Comparison of ENCODE assay signal across 8 cellular contexts in genomic region chr19:45076851-45077730, GRCh38. TPM values are rescaled to one million over a fixed set of nuclear protein-coding genes. Genes with fewer than 3 reads are reported as not detected.
DNase-seq lines count a peak whose midpoint lies in the region; ATAC-seq, FAIRE-seq and TF ChIP-seq lines count a peak whose summit lies in the region.

No MANE protein-coding gene starts in this region.

- H3K4me1 ChIP-seq in A549 (peaks cover 31% of the 10 kb centered on the region), thyroid gland (peaks cover 12 to 37% of the 10 kb centered on the region in 2 donors)

- no peaks in the 10 kb centered on the region for H3K27me3 ChIP-seq in thyroid gland

- no peak for TF ChIP-seq CTCF in A549 (IDR thresholded peaks at IDR 0.05)
- TF ChIP-seq CTCF in HFFc6 (IDR thresholded peaks at IDR 0.05) = no peak
- no peak for TF ChIP-seq CTCF in astrocyte of the spinal cord (IDR thresholded peaks at IDR 0.05; ENCODE audit: low read depth, low read length)
- no peak for TF ChIP-seq CTCF in mesothelial cell of epicardium (IDR thresholded peaks at IDR 0.05; ENCODE audit: unreplicated experiment)
- TF ChIP-seq CTCF in thyroid gland (IDR thresholded peaks at IDR 0.05) = no peak

- H3K4me3 Mint-ChIP-seq in HFFc6 (peak overlapping the region; percentile 50), mesothelial cell of epicardium (peak overlapping the region; percentile 43)

- peaks cover 27% of the 10 kb centered on the region for H3K4me1 Mint-ChIP-seq in HFFc6 (ENCODE audit: low read depth)
- peaks cover 20% of the 10 kb centered on the region for H3K4me1 Mint-ChIP-seq in mesothelial cell of epicardium

- H3K9me3 ChIP-seq in A549 = no peaks in the 10 kb centered on the region
- H3K9me3 ChIP-seq in thyroid gland = no peaks in the 10 kb centered on the region

- H3K4me3 ChIP-seq in A549 (peak overlapping the region; percentile 66), astrocyte of the spinal cord (ENCODE audit: low read depth, low read length) (peak overlapping the region; percentile 46), thyroid gland (replicated peaks in 1 of 3) (no peak overlapping the region)

- H3K36me3 Mint-ChIP-seq in HFFc6 (ENCODE audit: low read depth) (peaks cover 16% of the 10 kb centered on the region), mesothelial cell of epicardium (peaks cover 5% of the 10 kb centered on the region)

- FAIRE-seq in A549 (lab: Jason Lieb, UNC) = no peak

- H3K27me3 Mint-ChIP-seq in HFFc6 (ENCODE audit: insufficient read depth) = peaks cover 4% of the 10 kb centered on the region
- H3K27me3 Mint-ChIP-seq in mesothelial cell of epicardium (ENCODE audit: low read depth) = peaks cover 22% of the 10 kb centered on the region

- no peak for TF ChIP-seq POLR2A in A549 (IDR thresholded peaks at IDR 0.05; ENCODE audit: low read length)
- no peak for TF ChIP-seq POLR2A in thyroid gland (IDR thresholded peaks at IDR 0.05)

- H3K27ac ChIP-seq in A549 (peak overlapping the region; percentile 77 to 90), thyroid gland (no peak overlapping the region)

- H3K9me3 Mint-ChIP-seq in HFFc6 = no peaks in the 10 kb centered on the region
- no peaks in the 10 kb centered on the region for H3K9me3 Mint-ChIP-seq in mesothelial cell of epicardium

- intact Hi-C loops in thyroid gland (cut with DNase I) = no loop called here

- ATAC-seq in A549 (no peak), HG02840 (IDR thresholded peaks at IDR 0.05; ENCODE audit: low FRiP score, unreplicated experiment) (no peak)

- CTCF ChIA-PET in A549 (lab: Yijun Ruan, JAX) = interaction anchor here (1.0 to 7.7 kb wide), 6 partner anchors 10 to 28 kb away, joined by 3 to 56 read pairs (median 5); partner anchors contain the start of gene PPP1R37

- DNase-seq in A549 (ENCODE audit: low read depth in 1 of 2, low spot score in 1 of 2) (no peak), HFFc6 (no peak), astrocyte of the spinal cord (ENCODE audit: low read depth, low spot score) (no peak), mesothelial cell of epicardium (ENCODE audit: low spot score in 2 of 2, unreplicated experiment in 2 of 2) (no peak), NCI-H1436 (lab: John Stamatoyannopoulos, UW) (no peak), thyroid gland (no peak), NCI-H345 (lab: John Stamatoyannopoulos, UW) (no peak)

- POLR2A ChIA-PET in A549 (lab: Yijun Ruan, JAX) = interaction anchor here (1.0 kb wide), 1 partner anchor 15 kb away, joined by 3 read pairs; no protein-coding TSS in a partner anchor

- peak overlapping the region; percentile 84 for H3K4me2 ChIP-seq in A549

- no peak for TF ChIP-seq RAD21 in A549 (conservative IDR thresholded peaks at IDR 0.05 in 1 of 2, IDR thresholded peaks at IDR 0.05 in 1 of 2)

- peak overlapping the region; percentile 24; the same call in 1 of the 2 replicates for H3K27ac Mint-ChIP-seq in HFFc6
- H3K27ac Mint-ChIP-seq in mesothelial cell of epicardium = no peak overlapping the region

- no peak for TF ChIP-seq EP300 in A549 (IDR thresholded peaks at IDR 0.05)

- H3K36me3 ChIP-seq in thyroid gland = no peaks in the 10 kb centered on the region

- WGBS in A549 (ENCODE audit: missing lambda C conversion rate) = 91% methylated on average over 15 of the region's 15 CpGs
- WGBS in thyroid gland, 2 donors = 77 to 83% methylated on average over 15 of the region's 15 CpGs

- in situ Hi-C loops in astrocyte of the spinal cord (cut with HindIII; ENCODE audit: low sequenced_read_pairs) = no loop called here

TF ChIP-seq in A549, 52 proteins besides CTCF, POLR2A, EP300 and RAD21:
- TF ChIP-seq NR3C1 (IDR thresholded peaks at IDR 0.05) = no peak

RNA-seq across cellular contexts. Expression of gene ZNF296, which starts 0.8 kb away (rescaled TPM):
- 0.25 and 0.34 TPM in 2 replicates for polyA plus RNA-seq in A549 (2011; rRNA removed)
- 2.7 and 3.7 TPM in 2 replicates for polyA plus RNA-seq in A549 (2012; cell fraction: cytosol; rRNA removed)
- polyA plus RNA-seq in A549 (2012; cell fraction: nucleus; rRNA removed) = 4.6 and 8.2 TPM in 2 replicates
- 2.7 to 3.6 TPM (median 3.4 TPM) in 3 replicates for polyA plus RNA-seq in A549 (2017; fragmentation: RNase III; extraction: RNeasy Plus Mini Kit Qiagen cat#74134 plus additional on column Dnase treatment)
- 0.50 and 0.73 TPM in 2 replicates for polyA minus RNA-seq in A549 (2011; rRNA and poly(A)+ RNA removed)
- total RNA-seq in HFFc6 (2021; fragmentation: NEBNext Ultra II Directional; extraction: Animal tissue kit (Norgen Biotek cat#: 25700)) = under 1 TPM; 0.57 to 0.87 (median 0.65) TPM
- total RNA-seq in mesothelial cell of epicardium = 0.99 to 1.1 TPM (median 1.1 TPM) in 3 replicates
- 1 to 10 TPM in 1 of 4 donors, under 1 TPM in 2, not detected in 1; 0.34 to 2.1 (median 0.78) TPM for total RNA-seq in thyroid gland

RNA-seq across cellular contexts. Expression of gene GEMIN7, which starts 2.0 kb away (rescaled TPM):
- polyA plus RNA-seq in A549 (2011; rRNA removed) = 42.2 and 49.2 TPM in 2 replicates
- 86.7 and 115 TPM in 2 replicates for polyA plus RNA-seq in A549 (2012; cell fraction: cytosol; rRNA removed)
- 97.2 and 109 TPM in 2 replicates for polyA plus RNA-seq in A549 (2012; cell fraction: nucleus; rRNA removed)
- polyA plus RNA-seq in A549 (2017; fragmentation: RNase III; extraction: RNeasy Plus Mini Kit Qiagen cat#74134 plus additional on column Dnase treatment) = 75.3 to 86.0 TPM (median 79.4 TPM) in 3 replicates
- polyA minus RNA-seq in A549 (2011; rRNA and poly(A)+ RNA removed) = 23.2 and 33.1 TPM in 2 replicates
- 10 to 100 TPM; 34.3 to 43.4 (median 39.0) TPM for total RNA-seq in HFFc6 (2021; fragmentation: NEBNext Ultra II Directional; extraction: Animal tissue kit (Norgen Biotek cat#: 25700))
- total RNA-seq in mesothelial cell of epicardium = 24.2 to 27.5 TPM (median 24.4 TPM) in 3 replicates
- total RNA-seq in thyroid gland = 10 to 100 TPM; 10.6 to 22.7 (median 19.1) TPM

RNA-seq across cellular contexts. Expression of gene PPP1R37, which starts 15.9 kb away (rescaled TPM):
- polyA plus RNA-seq in A549 (2011; rRNA removed) = 7.6 and 9.1 TPM in 2 replicates
- polyA plus RNA-seq in A549 (2012; cell fraction: cytosol; rRNA removed) = 22.2 and 27.1 TPM in 2 replicates
- polyA plus RNA-seq in A549 (2012; cell fraction: nucleus; rRNA removed) = 48.6 and 55.2 TPM in 2 replicates
- 18.7 to 21.9 TPM (median 21.8 TPM) in 3 replicates for polyA plus RNA-seq in A549 (2017; fragmentation: RNase III; extraction: RNeasy Plus Mini Kit Qiagen cat#74134 plus additional on column Dnase treatment)
- polyA minus RNA-seq in A549 (2011; rRNA and poly(A)+ RNA removed) = 15.4 and 15.8 TPM in 2 replicates
- 10 to 100 TPM; 20.4 to 27.4 (median 21.6) TPM for total RNA-seq in HFFc6 (2021; fragmentation: NEBNext Ultra II Directional; extraction: Animal tissue kit (Norgen Biotek cat#: 25700))
- 36.2 to 40.7 TPM (median 38.9 TPM) in 3 replicates for total RNA-seq in mesothelial cell of epicardium
- 10 to 100 TPM; 34.9 to 59.7 (median 42.9) TPM for total RNA-seq in thyroid gland

RNA-seq across cellular contexts. Expression of gene CLASRP, which starts 38.2 kb away (rescaled TPM):
- polyA plus RNA-seq in A549 (2011; rRNA removed) = 30.7 and 39.0 TPM in 2 replicates
- 38.3 and 40.7 TPM in 2 replicates for polyA plus RNA-seq in A549 (2012; cell fraction: cytosol; rRNA removed)
- 229 and 279 TPM in 2 replicates for polyA plus RNA-seq in A549 (2012; cell fraction: nucleus; rRNA removed)
- 74.8 to 93.7 TPM (median 86.4 TPM) in 3 replicates for polyA plus RNA-seq in A549 (2017; fragmentation: RNase III; extraction: RNeasy Plus Mini Kit Qiagen cat#74134 plus additional on column Dnase treatment)
- 36.0 and 38.2 TPM in 2 replicates for polyA minus RNA-seq in A549 (2011; rRNA and poly(A)+ RNA removed)
- total RNA-seq in HFFc6 (2021; fragmentation: NEBNext Ultra II Directional; extraction: Animal tissue kit (Norgen Biotek cat#: 25700)) = 10 to 100 TPM; 29.9 to 42.9 (median 37.3) TPM
- total RNA-seq in mesothelial cell of epicardium = 132 to 133 TPM (median 133 TPM) in 3 replicates
- 10 to 100 TPM; 48.2 to 96.8 (median 95.0) TPM for total RNA-seq in thyroid gland

Comparison
In these comparisons a context has a peak if more than half of its experiments do, and no peak if none do; other contexts are left out.
1. H3K27ac ChIP-seq: peak in A549 (2 of 2); none in thyroid gland (0 of 3).
2. H3K4me3 ChIP-seq: peak in A549 (single experiment) and astrocyte of the spinal cord (single experiment); none in thyroid gland (0 of 3).